ENCODE assay signal across 11 cellular contexts in the genomic region with DNA sequence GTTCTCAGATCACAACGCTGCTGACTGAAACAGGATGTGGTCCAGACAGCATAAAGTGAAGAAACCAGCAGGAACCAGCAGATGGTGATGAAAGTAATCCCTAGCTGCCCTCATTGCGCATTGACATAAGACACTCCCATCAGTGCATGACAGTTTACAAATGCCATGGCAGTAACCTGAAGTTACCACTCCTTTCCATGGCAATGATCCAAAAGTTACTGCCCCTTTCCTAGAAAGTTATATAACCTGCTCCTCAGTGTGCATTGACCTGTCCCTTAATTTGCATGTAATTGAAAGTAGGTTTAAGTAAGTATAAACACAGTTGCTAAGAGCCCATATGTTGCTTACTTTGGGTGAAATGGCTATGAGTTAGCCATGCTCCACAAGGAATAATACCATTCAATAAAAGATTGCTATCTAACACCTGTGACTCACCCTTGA.
A peak's percentile ranks its signal among the peaks of the same experiment; 100 is the strongest.
DNase-seq lines count a peak whose midpoint lies in the region; ATAC-seq, FAIRE-seq and TF ChIP-seq lines count a peak whose summit lies in the region.
"Had no signal": no experiment of that assay in that cellular context is flagged by ENCODE, and none has a peak within 500 bp of the region (broad histone marks: within the 10 kb centered on the region; RNA-seq: fewer than 3 reads in every experiment).

No MANE protein-coding gene starts in this region.

- H3K36me3 ChIP-seq in HepG2 (replicated peaks in 1 of 2; ENCODE audit: control insufficient read depth in 1 of 2, insufficient read depth in 2 of 2, low read length in 2 of 2): no peaks in the 10 kb centered on the region

- intact Hi-C loops in HepG2 (cut with micrococcal nuclease; ENCODE audit: unreplicated experiment): no loop called here

- H3K27me3 ChIP-seq in HepG2 (ENCODE audit: control insufficient read depth in 1 of 2, insufficient read depth in 2 of 2, low read length in 2 of 2): no peaks in the 10 kb centered on the region

- in situ Hi-C loops in Caki2 (cut with HindIII; ENCODE audit: low pct_unique_long_range_greater_than_20kb, low sequenced_read_pairs) (no loop called here), HepG2 (cut with HindIII; ENCODE audit: extremely low pct_ligation_motif_present, low pct_unique_long_range_greater_than_20kb) (no loop called here)

- no peaks in the 10 kb centered on the region for H3K36me3 Mint-ChIP-seq in endothelial cell (ENCODE audit: low read depth, unreplicated experiment)

- WGBS in HepG2 (ENCODE audit: low lambda C conversion rate): 52% methylated on average over 2 of the region's 2 CpGs

- H3K9ac ChIP-seq in HepG2 (ENCODE audit: insufficient read depth, low read depth, low read length): no peak overlapping the region

- no peak overlapping the region for H3K4me3 ChIP-seq in HepG2 (replicated peaks in 1 of 3; ENCODE audit: insufficient read depth in 1 of 3, low read depth in 2 of 3, low read length in 3 of 3)

- no peaks in the 10 kb centered on the region for H3K9me3 ChIP-seq in HepG2 (ENCODE audit: low read length)

- POLR2A ChIA-PET in HepG2 (lab: Yijun Ruan, JAX): no interaction called here

- no peak overlapping the region for H3K27ac ChIP-seq in HepG2 (ENCODE audit: extremely low read length, insufficient read depth, low read length)

- FAIRE-seq in HepG2 (lab: Jason Lieb, UNC): no peak
- FAIRE-seq: endothelial cell of umbilical vein, G401.6 had no signal

- no peaks in the 10 kb centered on the region for H4K20me1 ChIP-seq in HepG2 (ENCODE audit: insufficient read depth, low read length)

- no peak overlapping the region for H3K4me3 Mint-ChIP-seq in endothelial cell (ENCODE audit: unreplicated experiment)

- no peak for TF ChIP-seq EP300 in HepG2 (IDR thresholded peaks at IDR 0.05; ENCODE audit: low read depth in 2 of 2, low read length in 2 of 2)
- no peak for TF ChIP-seq EP300 in HepG2 (CRISPR knock-in tag; IDR thresholded peaks at IDR 0.05; ENCODE audit: borderline replicate concordance)

- H3K27ac Mint-ChIP-seq in endothelial cell (ENCODE audit: unreplicated experiment): no peak overlapping the region

- TF ChIP-seq RAD21 in HepG2 (CRISPR knock-in tag; IDR thresholded peaks at IDR 0.05): no peak

- H2AFZ ChIP-seq in HepG2 (ENCODE audit: low read length): no peak overlapping the region

- TF ChIP-seq POLR2A in HepG2 (IDR thresholded peaks at IDR 0.05; ENCODE audit: insufficient read depth in 1 of 2, low read depth in 2 of 2, low read length in 2 of 2): no peak

- TF ChIP-seq CTCF in endothelial cell (IDR thresholded peaks at IDR 0.05; ENCODE audit: unreplicated experiment) (no peak), HepG2 (CRISPR knock-in tag; IDR thresholded peaks at IDR 0.05) (no peak)

- BruUV-seq in HepG2 (replicated peaks; lab: Mats Ljungman, UMichigan): no TSS peak

- H3K9me3 Mint-ChIP-seq in endothelial cell (ENCODE audit: unreplicated experiment): no peaks in the 10 kb centered on the region

- no peaks in the 10 kb centered on the region for H3K4me1 Mint-ChIP-seq in endothelial cell (ENCODE audit: unreplicated experiment)

- CTCF ChIA-PET in HepG2 (lab: Yijun Ruan, JAX; ENCODE audit: low intra/inter-chr PET ratio, low total read pairs): no interaction called here

- DNase-seq in Caki2 (ENCODE audit: low read depth) (peak; percentile 4), HT1080 (ENCODE audit: low read depth) (peak; percentile 84), glomerular visceral epithelial cell (ENCODE audit: extremely low spot score) (peak; percentile 27), endothelial cell (ENCODE audit: low spot score) (no peak), HepG2 (ENCODE audit: low spot score) (no peak)
- peak; percentile 18 for DNase-seq in activated CD4-positive, alpha-beta T cell treated with anti-CD3 and anti-CD28 coated beads for 48 hours
- DNase-seq: NCI-H345 had no signal

- H3K27me3 Mint-ChIP-seq in endothelial cell (ENCODE audit: unreplicated experiment): no peaks in the 10 kb centered on the region

- no peaks in the 10 kb centered on the region for H3K4me1 ChIP-seq in HepG2 (ENCODE audit: insufficient read depth, low read length)

- no peak for ATAC-seq in HG02759 (IDR thresholded peaks at IDR 0.05; ENCODE audit: unreplicated experiment)
- ATAC-seq in HG02973 (IDR thresholded peaks at IDR 0.05; ENCODE audit: unreplicated experiment): no peak
- ATAC-seq in HepG2: no peak

- no peak overlapping the region for H3K4me2 ChIP-seq in HepG2 (ENCODE audit: low read depth, low read length)

- no peaks in the 10 kb centered on the region for H3K79me2 ChIP-seq in HepG2 (ENCODE audit: insufficient read depth, low read length)

TF ChIP-seq in HepG2, 621 proteins besides CTCF, POLR2A, EP300 and RAD21:
- TF ChIP-seq, protein P1, sequence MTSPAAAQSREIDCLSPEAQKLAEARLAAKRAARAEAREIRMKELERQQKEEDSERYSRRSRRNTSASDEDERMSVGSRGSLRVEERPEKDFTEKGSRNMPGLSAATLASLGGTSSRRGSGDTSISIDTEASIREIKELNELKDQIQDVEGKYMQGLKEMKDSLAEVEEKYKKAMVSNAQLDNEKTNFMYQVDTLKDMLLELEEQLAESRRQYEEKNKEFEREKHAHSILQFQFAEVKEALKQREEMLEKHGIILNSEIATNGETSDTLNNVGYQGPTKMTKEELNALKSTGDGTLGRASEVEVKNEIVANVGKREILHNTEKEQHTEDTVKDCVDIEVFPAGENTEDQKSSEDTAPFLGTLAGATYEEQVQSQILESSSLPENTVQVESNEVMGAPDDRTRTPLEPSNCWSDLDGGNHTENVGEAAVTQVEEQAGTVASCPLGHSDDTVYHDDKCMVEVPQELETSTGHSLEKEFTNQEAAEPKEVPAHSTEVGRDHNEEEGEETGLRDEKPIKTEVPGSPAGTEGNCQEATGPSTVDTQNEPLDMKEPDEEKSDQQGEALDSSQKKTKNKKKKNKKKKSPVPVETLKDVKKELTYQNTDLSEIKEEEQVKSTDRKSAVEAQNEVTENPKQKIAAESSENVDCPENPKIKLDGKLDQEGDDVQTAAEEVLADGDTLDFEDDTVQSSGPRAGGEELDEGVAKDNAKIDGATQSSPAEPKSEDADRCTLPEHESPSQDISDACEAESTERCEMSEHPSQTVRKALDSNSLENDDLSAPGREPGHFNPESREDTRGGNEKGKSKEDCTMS (CRISPR knock-in tag; conservative IDR thresholded peaks at IDR 0.05): no peak
- no peak for TF ChIP-seq ZNF780A (CRISPR knock-in tag; IDR thresholded peaks at IDR 0.05)
TF ChIP-seq in HepG2: peak in this region for 0.

Comparison
In these comparisons a context has a peak if more than half of its experiments do, and no peak if none do; other contexts are left out.
1. DNase-seq: peak in Caki2 (single experiment), HT1080 (single experiment), activated CD4-positive, alpha-beta T cell treated with anti-CD3 and anti-CD28 coated beads for 48 hours (single experiment) and glomerular visceral epithelial cell (single experiment); none in endothelial cell (single experiment) and HepG2 (single experiment).